11 cellular contexts compared by ENCODE assay signal in genomic region chr17:10033449-10033848, GRCh38.
A peak's percentile ranks its signal among the peaks of the same experiment; 100 is the strongest.
DNase-seq lines count a peak whose midpoint lies in the region; ATAC-seq and TF ChIP-seq lines count a peak whose summit lies in the region.
"Had no signal": no experiment of that assay in that cellular context is flagged by ENCODE, and none has a peak within 500 bp of the region (broad histone marks: within the 10 kb centered on the region; RNA-seq: fewer than 3 reads in every experiment).

No MANE protein-coding gene starts in this region.

- peaks cover 28% of the 10 kb centered on the region for H3K36me3 Mint-ChIP-seq in dendritic cell treated with granulocyte-macrophage colony-stimulating factor and Interleukin-4, amounts not matched to agents 40 ng/mL and 50 ng/mL, for 4 days (ENCODE audit: low read depth)
- H3K36me3 Mint-ChIP-seq in MCF 10A (ENCODE audit: insufficient read depth, unreplicated experiment), result no peaks in the 10 kb centered on the region

- no peak overlapping the region for H3K9ac ChIP-seq in skeletal muscle tissue (ENCODE audit: low read depth in 1 of 3, low read length in 3 of 3)
- H3K9ac ChIP-seq: KMS-11 had no signal

- peaks cover 93% of the 10 kb centered on the region for H3K4me1 Mint-ChIP-seq in dendritic cell treated with granulocyte-macrophage colony-stimulating factor and Interleukin-4, amounts not matched to agents 40 ng/mL and 50 ng/mL, for 4 days (ENCODE audit: low read depth)
- H3K4me1 Mint-ChIP-seq in MCF 10A (ENCODE audit: insufficient read depth, unreplicated experiment), result no peaks in the 10 kb centered on the region

- H3K4me3 Mint-ChIP-seq in dendritic cell treated with granulocyte-macrophage colony-stimulating factor and Interleukin-4, amounts not matched to agents 40 ng/mL and 50 ng/mL, for 4 days, result no peak overlapping the region
- no peak overlapping the region for H3K4me3 Mint-ChIP-seq in MCF 10A (ENCODE audit: unreplicated experiment)
- H3K4me3 Mint-ChIP-seq: endodermal cell had no signal

- no peaks in the 10 kb centered on the region for H3K27me3 Mint-ChIP-seq in dendritic cell treated with granulocyte-macrophage colony-stimulating factor and Interleukin-4, amounts not matched to agents 40 ng/mL and 50 ng/mL, for 4 days
- no peaks in the 10 kb centered on the region for H3K27me3 Mint-ChIP-seq in MCF 10A (ENCODE audit: insufficient read depth, unreplicated experiment)

- TF ChIP-seq CTCF in MCF 10A (IDR thresholded peaks at IDR 0.05; ENCODE audit: unreplicated experiment), result no peak

- CTCF ChIA-PET in MCF 10A (lab: Yijun Ruan, JAX), result interaction anchor here (0.9 to 1.1 kb wide), 2 partner anchors 44 to 67 kb away, joined by 3 to 5 read pairs; no protein-coding TSS in a partner anchor

- peak overlapping the region; percentile 51 for H3K27ac ChIP-seq in skeletal muscle tissue (ENCODE audit: low read depth, low read length)
- H3K27ac ChIP-seq: KMS-11 had no signal

- H3K4me3 ChIP-seq in skeletal muscle tissue (ENCODE audit: low read length in 3 of 3), result no peak overlapping the region

- H3K4me1 ChIP-seq in skeletal muscle tissue (ENCODE audit: control insufficient read depth in 3 of 3, insufficient read depth in 3 of 3, low read length in 3 of 3), result peaks cover 11 to 12% (median 11%) of the 10 kb centered on the region in 3 donors

- no peak for DNase-seq in MCF 10A (ENCODE audit: unreplicated experiment)
- no peak for DNase-seq in left colon
- no peak for DNase-seq in 8988T
- DNase-seq in NCI-H345 treated with DMSO at 0.1 percent for 48 hours (lab: John Stamatoyannopoulos, UW; ENCODE audit: unreplicated experiment), result no peak
- DNase-seq: endodermal cell; stimulated activated CD4-positive, alpha-beta T cell treated with anti-CD3 and anti-CD28 coated beads, Interleukin-12 subunit alpha, Interleukin-12 subunit beta, amount 100 ng/mL, for 4 hours had no signal

- peak overlapping the region; percentile 81 for H3K27ac Mint-ChIP-seq in dendritic cell treated with granulocyte-macrophage colony-stimulating factor and Interleukin-4, amounts not matched to agents 40 ng/mL and 50 ng/mL, for 4 days
- no peak overlapping the region for H3K27ac Mint-ChIP-seq in MCF 10A (ENCODE audit: low read depth, unreplicated experiment)
- H3K27ac Mint-ChIP-seq: endodermal cell had no signal

- BruUV-seq in MCF 10A (replicated peaks; lab: Mats Ljungman, UMichigan), result no TSS peak

- peaks cover 0 to 11% (median 2%) of the 10 kb centered on the region in 3 donors for H3K27me3 ChIP-seq in skeletal muscle tissue (ENCODE audit: control insufficient read depth in 3 of 3, insufficient read depth in 3 of 3, low read length in 3 of 3)

- peak; percentile 71 for ATAC-seq in GM18511 (IDR thresholded peaks at IDR 0.05; ENCODE audit: unreplicated experiment)
- peak; percentile 65 for ATAC-seq in HG03066 (IDR thresholded peaks at IDR 0.05; ENCODE audit: low read depth, unreplicated experiment)
- ATAC-seq in left colon, result no peak

- no peaks in the 10 kb centered on the region for H3K9me3 Mint-ChIP-seq in dendritic cell treated with granulocyte-macrophage colony-stimulating factor and Interleukin-4, amounts not matched to agents 40 ng/mL and 50 ng/mL, for 4 days
- H3K9me3 Mint-ChIP-seq in MCF 10A (ENCODE audit: unreplicated experiment), result peaks cover 6% of the 10 kb centered on the region
- H3K9me3 Mint-ChIP-seq: endodermal cell had no signal

- intact Hi-C loops in dendritic cell treated with granulocyte-macrophage colony-stimulating factor and Interleukin-4, amounts not matched to agents 40 ng/mL and 50 ng/mL, for 4 days (cut with micrococcal nuclease), result no loop called here
- intact Hi-C loops in MCF 10A (cut with micrococcal nuclease), result no loop called here
- intact Hi-C loops in left colon (cut with DNase I, micrococcal nuclease), result no loop called here

- no peaks in the 10 kb centered on the region for H3K9me3 ChIP-seq in skeletal muscle tissue (ENCODE audit: control insufficient read depth in 3 of 3, low read length in 3 of 3)

- H3K36me3 ChIP-seq in skeletal muscle tissue (ENCODE audit: control insufficient read depth in 3 of 3, insufficient read depth in 3 of 3, low read length in 3 of 3), result no peaks in the 10 kb centered on the region

- POLR2A ChIA-PET in MCF 10A (lab: Yijun Ruan, JAX), result no interaction called here
